In the genomic region with DNA sequence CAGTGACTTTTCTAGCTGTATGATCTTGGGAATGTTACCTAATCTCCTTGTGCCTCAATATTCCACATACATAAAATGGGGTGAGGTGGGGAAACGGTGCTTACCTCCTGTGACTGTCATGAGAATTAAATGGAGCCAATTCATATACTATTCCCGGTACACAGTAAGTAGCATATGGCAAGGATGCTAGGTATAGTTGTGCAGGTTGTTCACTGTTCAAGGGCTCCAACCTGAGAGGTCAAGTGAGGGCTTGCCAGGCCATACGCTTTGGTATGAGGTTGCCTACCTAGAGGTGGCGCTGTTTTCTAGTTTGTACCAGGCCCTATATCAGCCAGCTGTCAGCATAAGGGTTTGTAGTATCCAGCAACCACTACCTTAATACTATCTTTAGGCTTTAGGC, we compare ENCODE assay signal across 9 cellular contexts. TPM values are rescaled to one million over a fixed set of nuclear protein-coding genes. Genes with fewer than 3 reads are reported as not detected.
DNase-seq lines count a peak whose midpoint lies in the region; ATAC-seq and TF ChIP-seq lines count a peak whose summit lies in the region.
"Had no signal": no experiment of that assay in that cellular context is flagged by ENCODE, and none has a peak within 500 bp of the region (broad histone marks: within the 10 kb centered on the region; RNA-seq: fewer than 3 reads in every experiment).

No MANE protein-coding gene starts in this region.

- peak; percentile 67 for TF ChIP-seq CTCF in OCI-LY1 (IDR thresholded peaks at IDR 0.05; ENCODE audit: low read length)

- ATAC-seq in esophagus mucosa (peak; percentile 35), HG03439 (IDR thresholded peaks at IDR 0.05; ENCODE audit: unreplicated experiment) (no peak), GM18517 (IDR thresholded peaks at IDR 0.05; ENCODE audit: unreplicated experiment) (no peak)
- ATAC-seq in stimulated activated naive CD8-positive, alpha-beta T cell treated with anti-CD3 and anti-CD28 coated beads, Interleukin-15, amount 100 ng/mL, for 72 hours, result peak; percentile 44
- ATAC-seq: gastroesophageal sphincter had no signal

- no peak overlapping the region for H3K4me3 ChIP-seq in OCI-LY1 (ENCODE audit: low read depth, low read length, poor library complexity, severe bottlenecking)
- H3K4me3 ChIP-seq: gastroesophageal sphincter had no signal

- H3K36me3 Mint-ChIP-seq in activated naive CD4-positive, alpha-beta T cell treated with anti-CD3 and anti-CD28 coated beads for 36 hours (ENCODE audit: low read depth), result peaks cover 16% of the 10 kb centered on the region

- H3K9me3 ChIP-seq in OCI-LY1 (ENCODE audit: low read length), result no peaks in the 10 kb centered on the region
- H3K9me3 ChIP-seq: gastroesophageal sphincter had no signal

- no peaks in the 10 kb centered on the region for H3F3A ChIP-seq in OCI-LY1 (ENCODE audit: insufficient read depth, low read length)

- no peak overlapping the region for H3K27ac Mint-ChIP-seq in activated naive CD4-positive, alpha-beta T cell treated with anti-CD3 and anti-CD28 coated beads for 36 hours
- no peak overlapping the region for H3K27ac Mint-ChIP-seq in stimulated activated naive CD8-positive, alpha-beta T cell treated with anti-CD3 and anti-CD28 coated beads, Interleukin-15, amount 100 ng/mL, for 72 hours

- no peaks in the 10 kb centered on the region for H4K20me1 ChIP-seq in OCI-LY1 (ENCODE audit: insufficient read depth, low read length)

- peak; percentile 79 for DNase-seq in activated naive CD4-positive, alpha-beta T cell treated with anti-CD3 and anti-CD28 coated beads for 36 hours
- no peak for DNase-seq in activated naive CD4-positive, alpha-beta T cell (lab: John Stamatoyannopoulos, UW)
- DNase-seq in stimulated activated naive CD8-positive, alpha-beta T cell treated with anti-CD3 and anti-CD28 coated beads, Interleukin-15, amount 100 ng/mL, for 72 hours, result peak in 1 of 2 donors; percentile 56
- no peak for DNase-seq in 8988T

- no peak overlapping the region for H3K9ac ChIP-seq in OCI-LY1 (ENCODE audit: low read length)

- no peaks in the 10 kb centered on the region for H3K79me2 ChIP-seq in OCI-LY1 (ENCODE audit: insufficient read depth, low read length)

- no peaks in the 10 kb centered on the region for H3K27me3 Mint-ChIP-seq in activated naive CD4-positive, alpha-beta T cell treated with anti-CD3 and anti-CD28 coated beads for 36 hours (ENCODE audit: low read depth)
- peaks cover 8% of the 10 kb centered on the region for H3K27me3 Mint-ChIP-seq in stimulated activated naive CD8-positive, alpha-beta T cell treated with anti-CD3 and anti-CD28 coated beads, Interleukin-15, amount 100 ng/mL, for 72 hours

- no peak overlapping the region for H3K4me3 Mint-ChIP-seq in activated naive CD4-positive, alpha-beta T cell treated with anti-CD3 and anti-CD28 coated beads for 36 hours
- no peak overlapping the region for H3K4me3 Mint-ChIP-seq in stimulated activated naive CD8-positive, alpha-beta T cell treated with anti-CD3 and anti-CD28 coated beads, Interleukin-15, amount 100 ng/mL, for 72 hours

- H3K9me2 ChIP-seq in OCI-LY1 (ENCODE audit: low read depth, low read length), result no peaks in the 10 kb centered on the region

- H3K4me2 ChIP-seq in OCI-LY1 (ENCODE audit: low read length), result no peak overlapping the region

- H3K27ac ChIP-seq in OCI-LY1 (ENCODE audit: low read depth, low read length, poor library complexity, severe bottlenecking), result no peak overlapping the region
- H3K27ac ChIP-seq: gastroesophageal sphincter had no signal

- no peaks in the 10 kb centered on the region for H3K27me3 ChIP-seq in OCI-LY1 (ENCODE audit: insufficient read depth, low read length)

- H3K4me1 ChIP-seq in OCI-LY1 (ENCODE audit: insufficient read depth, low read length, severe bottlenecking), result peaks cover 30% of the 10 kb centered on the region

- H3K36me3 ChIP-seq in OCI-LY1 (ENCODE audit: insufficient read depth, low read length), result no peaks in the 10 kb centered on the region
- H3K36me3 ChIP-seq: gastroesophageal sphincter had no signal

- H3K9me3 Mint-ChIP-seq in activated naive CD4-positive, alpha-beta T cell treated with anti-CD3 and anti-CD28 coated beads for 36 hours, result no peaks in the 10 kb centered on the region
- H3K9me3 Mint-ChIP-seq in stimulated activated naive CD8-positive, alpha-beta T cell treated with anti-CD3 and anti-CD28 coated beads, Interleukin-15, amount 100 ng/mL, for 72 hours, result no peaks in the 10 kb centered on the region

- H2AFZ ChIP-seq in OCI-LY1 (ENCODE audit: low read length), result no peak overlapping the region

- H3K4me1 Mint-ChIP-seq in activated naive CD4-positive, alpha-beta T cell treated with anti-CD3 and anti-CD28 coated beads for 36 hours (ENCODE audit: low read depth), result peaks cover 56% of the 10 kb centered on the region
- peaks cover 73% of the 10 kb centered on the region for H3K4me1 Mint-ChIP-seq in stimulated activated naive CD8-positive, alpha-beta T cell treated with anti-CD3 and anti-CD28 coated beads, Interleukin-15, amount 100 ng/mL, for 72 hours

- CTCF ChIA-PET in activated naive CD4-positive, alpha-beta T cell treated with anti-CD3 and anti-CD28 coated beads for 36 hours (lab: Charles Lee), result interaction anchor here (0.6 to 6.9 kb wide), 16 partner anchors 10 to 464 kb away, joined by 3 to 88 read pairs (median 4); a partner anchor contains a TSS

- intact Hi-C loops in activated naive CD4-positive, alpha-beta T cell treated with anti-CD3 and anti-CD28 coated beads for 36 hours (cut with micrococcal nuclease), result loop anchor here (1.0 to 2.0 kb wide), 3 partner anchors 42 to 136 kb away; no protein-coding TSS in a partner anchor

RNA-seq across cellular contexts. Expression of a gene that starts 3.6 kb away (rescaled TPM):
- total RNA-seq in activated naive CD4-positive, alpha-beta T cell treated with anti-CD3 and anti-CD28 coated beads for 36 hours, result 100 to 1,000 TPM; 178 to 179 TPM
- 0.84 TPM for total RNA-seq in esophagus mucosa

RNA-seq across cellular contexts. Expression of a gene that starts 59.8 kb away (rescaled TPM):
- total RNA-seq in activated naive CD4-positive, alpha-beta T cell treated with anti-CD3 and anti-CD28 coated beads for 36 hours, result 10 to 100 TPM in 1 of 2 experiments, 1 to 10 TPM in 1; 5.8 to 10.4 TPM
- total RNA-seq in esophagus mucosa, result 7.0 TPM

Comparison
In these comparisons a context has a peak if more than half of its experiments do, and no peak if none do; other contexts are left out.
1. ATAC-seq: peak in esophagus mucosa (single experiment) and stimulated activated naive CD8-positive, alpha-beta T cell treated with anti-CD3 and anti-CD28 coated beads, Interleukin-15, amount 100 ng/mL, for 72 hours (single experiment); none in HG03439 (single experiment) and GM18517 (single experiment).
2. RNA of a gene that starts 3.6 kb away (total RNA-seq): 178 to 179 TPM in activated naive CD4-positive, alpha-beta T cell treated with anti-CD3 and anti-CD28 coated beads for 36 hours; 0.84 TPM in esophagus mucosa (single experiment); every median in the first group is over 10 times any median in the second.